16 cellular contexts compared by ENCODE assay signal in genomic region chr2:240821429-240821778, GRCh38. TPM values are rescaled to one million over a fixed set of nuclear protein-coding genes. Genes with fewer than 3 reads are reported as not detected.
DNase-seq lines count a peak whose midpoint lies in the region; ATAC-seq and TF ChIP-seq lines count a peak whose summit lies in the region.
"Had no signal": no experiment of that assay in that cellular context is flagged by ENCODE, and none has a peak within 500 bp of the region (broad histone marks: within the 10 kb centered on the region; RNA-seq: fewer than 3 reads in every experiment).

No MANE protein-coding gene starts in this region.

- H3K27me3 ChIP-seq in ectodermal cell (ENCODE audit: control insufficient read depth, insufficient read depth, low read length, poor library complexity, severe bottlenecking) (peaks cover 70% of the 10 kb centered on the region), neuron (ENCODE audit: insufficient read depth, low read length) (no peaks in the 10 kb centered on the region), body of pancreas (no peaks in the 10 kb centered on the region), lower lobe of right lung (ENCODE audit: low read depth) (peaks cover 95% of the 10 kb centered on the region)

- peak overlapping the region; percentile 95 for H2AFZ ChIP-seq in neuron (ENCODE audit: low read depth, low read length)

- WGBS in ectodermal cell, 2 experiments = 13 to 16% methylated on average over 7 of the region's 7 CpGs
- 20 to 34% methylated on average over 7 of the region's 7 CpGs for WGBS in body of pancreas, 2 donors

- H3K27ac ChIP-seq in ectodermal cell (ENCODE audit: insufficient read depth, low read depth, low read length, poor library complexity, severe bottlenecking) = no peak overlapping the region
- H3K27ac ChIP-seq in body of pancreas = no peak overlapping the region
- no peak overlapping the region for H3K27ac ChIP-seq in lower lobe of right lung
- H3K27ac ChIP-seq: 22Rv1, SJSA1, thoracic aorta had no signal

- no peaks in the 10 kb centered on the region for H3K36me3 ChIP-seq in ectodermal cell (ENCODE audit: control insufficient read depth, insufficient read depth, low read length)
- no peaks in the 10 kb centered on the region for H3K36me3 ChIP-seq in neuron (ENCODE audit: insufficient read depth, low read length)
- H3K36me3 ChIP-seq in body of pancreas (replicated peaks in 1 of 2; ENCODE audit: insufficient read depth in 1 of 2, low read depth in 2 of 2) = no peaks in the 10 kb centered on the region
- no peaks in the 10 kb centered on the region for H3K36me3 ChIP-seq in lower lobe of right lung
- H3K36me3 ChIP-seq: SJSA1, thoracic aorta had no signal

- peaks cover 16% of the 10 kb centered on the region for H3K4me1 ChIP-seq in ectodermal cell (ENCODE audit: control insufficient read depth, insufficient read depth, low read length)
- peaks cover 25% of the 10 kb centered on the region for H3K4me1 ChIP-seq in neuron (ENCODE audit: insufficient read depth, low read length)
- peaks cover 41% of the 10 kb centered on the region for H3K4me1 ChIP-seq in body of pancreas
- H3K4me1 ChIP-seq in lower lobe of right lung = peaks cover 12% of the 10 kb centered on the region
- H3K4me1 ChIP-seq: SJSA1 had no signal

- DNase-seq in NCI-H2029 treated with DMSO at 0.1 percent for 48 hours (lab: John Stamatoyannopoulos, UW) (peak; percentile 44), NCI-H2029 (lab: John Stamatoyannopoulos, UW) (no peak), NCI-H1417 treated with DMSO at 0.1 percent for 48 hours (lab: John Stamatoyannopoulos, UW) (peak; percentile 35), body of pancreas (no peak), AML-193 (lab: John Stamatoyannopoulos, UW) (no peak), lower lobe of right lung (no peak)
- DNase-seq: DMS 273 treated with DMSO at 0.1 percent for 48 hours; effector CD4-positive, alpha-beta T cell; HCEC 1CT; IMR-90 had no signal

- peak overlapping the region; percentile 54 for H3K4me3 ChIP-seq in ectodermal cell (ENCODE audit: insufficient read depth, low read depth, low read length)
- peak overlapping the region; percentile 89 for H3K4me3 ChIP-seq in neuron (ENCODE audit: low read length)
- no peak overlapping the region for H3K4me3 ChIP-seq in body of pancreas
- no peak overlapping the region for H3K4me3 ChIP-seq in lower lobe of right lung
- H3K4me3 ChIP-seq: lung, SJSA1, thoracic aorta had no signal

- TF ChIP-seq CTCF in body of pancreas (IDR thresholded peaks at IDR 0.05) = no peak
- no peak for TF ChIP-seq CTCF in lower lobe of right lung (IDR thresholded peaks at IDR 0.05)

- intact Hi-C loops in body of pancreas (cut with DNase I) = no loop called here
- intact Hi-C loops in lower lobe of right lung (cut with DNase I) = no loop called here

- H3K9me3 ChIP-seq in ectodermal cell (ENCODE audit: control insufficient read depth, low read length) (no peaks in the 10 kb centered on the region), neuron (ENCODE audit: low read length) (peaks cover 3% of the 10 kb centered on the region), body of pancreas (no peaks in the 10 kb centered on the region), lower lobe of right lung (no peaks in the 10 kb centered on the region)
- H3K9me3 ChIP-seq: SJSA1, thoracic aorta had no signal

- no peak for TF ChIP-seq POLR2A in body of pancreas (IDR thresholded peaks at IDR 0.05)

- ATAC-seq in body of pancreas = no peak
- ATAC-seq in lower lobe of right lung = no peak

RNA-seq across cellular contexts. Expression of gene KIF1A, which starts 1.4 kb away (rescaled TPM):
- polyA plus RNA-seq in ectodermal cell (2013, experiment 1 of 4) = 30.7 TPM
- 38.8 TPM for polyA plus RNA-seq in ectodermal cell (2013, experiment 2 of 4)
- polyA plus RNA-seq in ectodermal cell (2013, experiment 3 of 4) = 15.4 TPM
- polyA plus RNA-seq in ectodermal cell (2013, experiment 4 of 4) = 17.8 TPM
- total RNA-seq in body of pancreas (10 to 100 TPM; 51.9 to 79.1 TPM), lower lobe of right lung (0.24 TPM)
- total RNA-seq: SJSA1 had no signal
- polyA plus RNA-seq: IMR-90 had no signal

RNA-seq across cellular contexts. Expression of gene AGXT, which starts 47.2 kb away (rescaled TPM):
- not detected for polyA plus RNA-seq in ectodermal cell (2013, experiment 1 of 4)
- not detected for polyA plus RNA-seq in ectodermal cell (2013, experiment 2 of 4)
- not detected for polyA plus RNA-seq in ectodermal cell (2013, experiment 3 of 4)
- polyA plus RNA-seq in ectodermal cell (2013, experiment 4 of 4) = not detected
- 1 to 10 TPM in 1 of 2 donors, not detected in 1; 1.6 TPM for total RNA-seq in body of pancreas
- not detected for total RNA-seq in lower lobe of right lung
- total RNA-seq: IMR-90, thoracic aorta had no signal
- polyA plus RNA-seq: IMR-90 had no signal

Comparison
In these comparisons a context has a peak if more than half of its experiments do, and no peak if none do; other contexts are left out.
1. DNase-seq: peak in NCI-H2029 treated with DMSO at 0.1 percent for 48 hours (single experiment) and NCI-H1417 treated with DMSO at 0.1 percent for 48 hours (single experiment); none in NCI-H2029 (single experiment), body of pancreas (0 of 4), AML-193 (0 of 2) and lower lobe of right lung (single experiment).
2. H3K4me3 ChIP-seq: peak in ectodermal cell (single experiment) and neuron (single experiment); none in body of pancreas (0 of 2) and lower lobe of right lung (single experiment).
3. RNA of gene KIF1A, which starts 1.4 kb away (total RNA-seq): 51.9 to 79.1 TPM in body of pancreas; 0.24 TPM in lower lobe of right lung (single experiment); every median in the first group is over 10 times any median in the second.